9 cellular contexts compared by ENCODE assay signal in the genomic region with DNA sequence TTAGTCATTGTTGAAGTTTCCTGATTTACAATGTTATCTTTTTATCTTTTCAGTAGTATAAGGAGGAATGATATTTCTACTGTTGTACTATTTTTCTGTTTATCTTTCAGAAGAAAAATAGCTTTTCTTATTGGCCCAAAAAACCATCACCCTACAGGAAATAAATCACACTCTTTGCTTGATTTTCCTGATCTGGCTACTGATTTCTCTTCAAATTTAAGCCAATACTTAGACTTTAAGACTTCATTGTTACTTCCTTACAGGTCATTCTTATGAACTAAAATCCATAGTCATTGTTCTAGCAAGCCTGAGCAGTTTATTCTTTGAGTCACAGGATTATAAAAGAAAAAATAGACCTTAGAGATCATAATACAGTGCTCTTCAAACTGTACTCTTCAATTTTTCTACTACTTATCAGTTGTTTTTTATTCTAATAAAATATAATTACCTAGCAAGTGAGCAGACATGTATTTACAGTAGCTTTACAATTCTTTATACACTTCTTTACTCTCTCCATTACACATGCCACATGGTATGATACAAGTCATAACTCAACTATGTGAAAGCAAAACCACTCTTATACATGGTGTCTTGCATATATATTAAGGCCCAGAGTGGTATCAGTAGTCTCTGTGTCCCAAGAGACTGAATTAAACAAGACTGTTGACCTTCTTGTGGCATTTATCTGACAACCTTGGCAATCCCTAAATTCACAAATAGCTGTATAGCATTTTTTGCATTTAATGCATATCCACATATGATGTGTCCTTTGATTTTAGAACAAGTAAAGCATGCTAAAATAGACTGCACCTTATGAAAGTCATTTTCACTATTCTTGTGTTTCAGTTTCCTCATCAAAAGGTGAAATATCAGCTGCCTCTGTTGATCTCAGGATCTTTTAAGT. TPM values are rescaled to one million over a fixed set of nuclear protein-coding genes. Genes with fewer than 3 reads are reported as not detected.
DNase-seq lines count a peak whose midpoint lies in the region; ATAC-seq and TF ChIP-seq lines count a peak whose summit lies in the region.
"Had no signal": no experiment of that assay in that cellular context is flagged by ENCODE, and none has a peak within 500 bp of the region (broad histone marks: within the 10 kb centered on the region; RNA-seq: fewer than 3 reads in every experiment).

No MANE protein-coding gene starts in this region.

- no peak overlapping the region for H3K27ac ChIP-seq in SJCRH30
- no peak overlapping the region for H3K27ac ChIP-seq in colonic mucosa
- H3K27ac ChIP-seq in neuronal stem cell (replicated peaks; ENCODE audit: low read length), result no peak overlapping the region

- no peak overlapping the region for H2AFZ ChIP-seq in neuronal stem cell (ENCODE audit: low read length)

- ATAC-seq in GM18858 (IDR thresholded peaks at IDR 0.05; ENCODE audit: unreplicated experiment) (peak; percentile 87), GM21619 (IDR thresholded peaks at IDR 0.05; ENCODE audit: unreplicated experiment) (peak; percentile 88), HG03457 (IDR thresholded peaks at IDR 0.05; ENCODE audit: unreplicated experiment) (peak; percentile 77)

- no peak overlapping the region for H4K91ac ChIP-seq in neuronal stem cell (ENCODE audit: low read depth, low read length, poor library complexity)

- H3K36me3 ChIP-seq in SJCRH30, result peaks cover 9% of the 10 kb centered on the region
- H3K36me3 ChIP-seq in colonic mucosa, result no peaks in the 10 kb centered on the region
- peaks cover 0 to 81% of the 10 kb centered on the region in 2 donors for H3K36me3 ChIP-seq in neuronal stem cell (replicated peaks in 1 of 2; ENCODE audit: control insufficient read depth in 2 of 2, insufficient read depth in 2 of 2, low read length in 2 of 2)

- no peak overlapping the region for H2BK120ac ChIP-seq in neuronal stem cell (ENCODE audit: low read depth, low read length)

- H3K4ac ChIP-seq in neuronal stem cell (ENCODE audit: low read length), result no peak overlapping the region

- no peak overlapping the region for H2BK5ac ChIP-seq in neuronal stem cell (ENCODE audit: low read length)

- DNase-seq in fibroblast of the aortic adventitia (ENCODE audit: low read depth), result peak; percentile 29
- DNase-seq in SJCRH30, result no peak
- no peak for DNase-seq in AG20443 (ENCODE audit: low spot score)
- DNase-seq in colonic mucosa, result no peak
- DNase-seq in neuronal stem cell (ENCODE audit: low spot score), result no peak
- DNase-seq: activated CD4-positive, CD25-positive, alpha-beta regulatory T cell had no signal

- no peaks in the 10 kb centered on the region for H3K79me1 ChIP-seq in neuronal stem cell (ENCODE audit: low read depth, low read length)

- intact Hi-C loops in colonic mucosa (cut with DNase I), result no loop called here

- no peak overlapping the region for H2AK5ac ChIP-seq in neuronal stem cell (ENCODE audit: low read depth, low read length)

- H3K9me3 ChIP-seq in SJCRH30 (replicated peaks) (no peaks in the 10 kb centered on the region), colonic mucosa (no peaks in the 10 kb centered on the region), neuronal stem cell (replicated peaks in 1 of 2; ENCODE audit: control insufficient read depth in 2 of 2, insufficient read depth in 1 of 2, low read depth in 1 of 2, low read length in 2 of 2) (no peaks in the 10 kb centered on the region)

- no peak for TF ChIP-seq CTCF in fibroblast of the aortic adventitia (IDR thresholded peaks at IDR 0.05; ENCODE audit: insufficient read depth, low read length)
- TF ChIP-seq CTCF in colonic mucosa (IDR thresholded peaks at IDR 0.05), result no peak

- no peak overlapping the region for H4K8ac ChIP-seq in neuronal stem cell (ENCODE audit: low read depth, low read length)

- H3K4me2 ChIP-seq in neuronal stem cell (ENCODE audit: insufficient read depth, low read length, poor library complexity, severe bottlenecking), result no peak overlapping the region

- H2BK12ac ChIP-seq in neuronal stem cell (ENCODE audit: low read length), result no peak overlapping the region

- no peak overlapping the region for H3K4me3 ChIP-seq in fibroblast of the aortic adventitia (ENCODE audit: low read depth, low read length)
- H3K4me3 ChIP-seq in SJCRH30, result no peak overlapping the region
- H3K4me3 ChIP-seq in colonic mucosa, result no peak overlapping the region
- no peak overlapping the region for H3K4me3 ChIP-seq in neuronal stem cell (ENCODE audit: low read length in 2 of 2)

- no peak overlapping the region for H3K23ac ChIP-seq in neuronal stem cell (ENCODE audit: low read depth, low read length, poor library complexity)

- no peak overlapping the region for H3K14ac ChIP-seq in neuronal stem cell (ENCODE audit: low read length)

- no peaks in the 10 kb centered on the region for H3K27me3 ChIP-seq in SJCRH30
- H3K27me3 ChIP-seq in colonic mucosa, result no peaks in the 10 kb centered on the region
- no peaks in the 10 kb centered on the region for H3K27me3 ChIP-seq in neuronal stem cell (ENCODE audit: control insufficient read depth in 3 of 3, insufficient read depth in 3 of 3, low read depth in 1 of 3, low read length in 3 of 3)

- H2BK15ac ChIP-seq in neuronal stem cell (ENCODE audit: low read length), result no peak overlapping the region

- H3K4me1 ChIP-seq in SJCRH30 (0 out of 2 replicates have a peak, but pooled peaks cover 5% of the 10 kb centered on the region), colonic mucosa (peaks cover 8% of the 10 kb centered on the region), neuronal stem cell (ENCODE audit: control insufficient read depth in 2 of 2, insufficient read depth in 1 of 2, low read depth in 1 of 2, low read length in 2 of 2) (peaks cover 0 to 4% of the 10 kb centered on the region in 2 donors)

- no peak overlapping the region for H3K9ac ChIP-seq in colonic mucosa (ENCODE audit: low read depth in 2 of 2, low read length in 2 of 2)
- no peak overlapping the region for H3K9ac ChIP-seq in neuronal stem cell (ENCODE audit: low read depth, low read length, poor library complexity)

- H3K18ac ChIP-seq in neuronal stem cell (ENCODE audit: low read length), result no peak overlapping the region

RNA-seq across cellular contexts. Expression of a gene that starts 47.9 kb away (rescaled TPM):
- total RNA-seq in fibroblast of the aortic adventitia (ENCODE audit: low replicate concordance), result 5.3 and 18.6 TPM in 2 replicates
- total RNA-seq in SJCRH30 (2014; rRNA removed; shearing (Covaris generic)), result 22.5 and 25.2 TPM in 2 replicates
- 10 to 100 TPM; 20.0 to 30.1 TPM for total RNA-seq in colonic mucosa
- 4.1 TPM for polyA plus RNA-seq in neuronal stem cell (2013, experiment 1 of 2)
- 4.3 TPM for polyA plus RNA-seq in neuronal stem cell (2013, experiment 2 of 2)
